1 cellular context compared by ENCODE assay signal in the genomic region with DNA sequence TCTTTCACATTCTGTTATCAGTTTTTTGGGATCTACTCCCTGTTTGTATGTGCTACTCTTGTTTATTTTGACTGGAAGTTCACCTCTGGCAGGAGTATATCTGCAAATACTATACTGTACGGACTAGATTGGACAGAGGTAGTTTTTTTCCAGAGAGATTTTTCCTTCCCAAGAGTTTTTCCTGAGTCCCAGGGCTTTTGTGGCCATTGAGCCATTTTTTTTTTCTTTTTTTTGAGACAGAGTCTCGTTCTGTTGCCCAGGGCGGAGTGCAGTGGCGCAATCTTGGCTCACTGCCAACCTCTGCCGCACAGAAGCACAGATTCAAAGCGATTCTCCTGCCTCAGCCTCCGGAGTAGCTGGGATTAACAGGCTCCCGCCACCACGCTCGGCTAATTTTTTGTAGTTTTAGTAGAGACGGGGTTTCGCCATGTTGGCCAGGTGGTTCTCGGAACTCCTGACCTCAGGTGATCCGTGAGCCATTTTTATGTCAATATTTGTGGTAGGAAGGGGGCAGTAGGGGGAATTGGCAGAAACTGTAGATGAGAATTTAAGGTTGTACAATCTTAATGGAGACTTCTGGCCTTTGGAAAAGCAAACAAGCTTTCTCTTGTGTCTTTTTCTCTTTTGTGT.
TF ChIP-seq lines count a peak whose summit lies in the region.

No MANE protein-coding gene starts in this region.

TF ChIP-seq in K562, 482 proteins besides CTCF, POLR2A, EP300 and RAD21 (continued from another document):
- TF ChIP-seq HDAC1 (IDR thresholded peaks at IDR 0.05) (0 out of 4 replicates have a peak, but pooled peaks of 1 of the 2 experiments have one; percentile 39), ZNF384 (IDR thresholded peaks at IDR 0.05; ENCODE audit: low read depth, low read length) (peak; percentile 58), CTBP1 (IDR thresholded peaks at IDR 0.05; ENCODE audit: borderline replicate concordance) (no peak), CXXC5 (CRISPR knock-in tag; IDR thresholded peaks at IDR 0.05) (peak; percentile 29; the same call in 1 of the 2 replicates), CBFA2T3 (IDR thresholded peaks at IDR 0.05) (0 out of 2 replicates have a peak, but pooled peaks have one; percentile 9), CEBPG (CRISPR knock-in tag; IDR thresholded peaks at IDR 0.05) (no peak), CEBPG (tag; conservative IDR thresholded peaks at IDR 0.05 in 1 of 2, IDR thresholded peaks at IDR 0.05 in 1 of 2) (peak; percentile 35 to 69; a peak in 2 of 4 replicates), NFIX (CRISPR knock-in tag; IDR thresholded peaks at IDR 0.05; ENCODE audit: low read depth) (peak; percentile 93), PCBP2 (IDR thresholded peaks at IDR 0.05; ENCODE audit: low read depth, low read length, poor library complexity, severe bottlenecking) (no peak), SRF (CRISPR knock-in tag; IDR thresholded peaks at IDR 0.05) (peak in 1 of 2 experiments; percentile 59; a peak in 1 of 4 replicates), KDM1A (IDR thresholded peaks at IDR 0.05) (peak; percentile 78 to 88)
